13 cellular contexts compared by ENCODE assay signal in genomic region chr20:64133951-64134407, GRCh38. TPM values are rescaled to one million over a fixed set of nuclear protein-coding genes. Genes with fewer than 3 reads are reported as not detected.
DNase-seq lines count a peak whose midpoint lies in the region; ATAC-seq and TF ChIP-seq lines count a peak whose summit lies in the region.
"Had no signal": no experiment of that assay in that cellular context is flagged by ENCODE, and none has a peak within 500 bp of the region (broad histone marks: within the 10 kb centered on the region; RNA-seq: fewer than 3 reads in every experiment).

No MANE protein-coding gene starts in this region.

- H3K27me3 ChIP-seq in AG04450 (ENCODE audit: control insufficient read depth, insufficient read depth, low read length) (peaks cover 8% of the 10 kb centered on the region), left lung (peaks cover 0 to 29% of the 10 kb centered on the region in 2 donors)

- no peaks in the 10 kb centered on the region for H3K27me3 Mint-ChIP-seq in WTC11 (ENCODE audit: low read depth)
- peaks cover 9% of the 10 kb centered on the region for H3K27me3 Mint-ChIP-seq in activated CD4-positive, alpha-beta T cell treated with anti-CD3 and anti-CD28 coated beads, Interleukin-2, amount 10 ng/mL, durations not matched to agents 7 days and 5 days
- H3K27me3 Mint-ChIP-seq in MCF 10A (ENCODE audit: insufficient read depth, unreplicated experiment): peaks cover 37% of the 10 kb centered on the region

- ATAC-seq in WTC11 (peak; percentile 79), left lung (no peak)

- H3K36me3 ChIP-seq in left lung: no peaks in the 10 kb centered on the region

- POLR2A ChIA-PET in AG04450 (lab: Yijun Ruan, JAX): no interaction called here
- POLR2A ChIA-PET in WTC11 (lab: Charles Lee): no interaction called here
- POLR2A ChIA-PET in activated CD4-positive, alpha-beta T cell treated with anti-CD3 and anti-CD28 coated beads, Interleukin-2, amount 10 ng/mL, durations not matched to agents 7 days and 5 days (lab: Charles Lee): no interaction called here
- POLR2A ChIA-PET in MCF 10A (lab: Yijun Ruan, JAX): no interaction called here

- H3K4me1 Mint-ChIP-seq in WTC11: peaks cover 2% of the 10 kb centered on the region; the same call in 1 of the 2 replicates
- H3K4me1 Mint-ChIP-seq in activated CD4-positive, alpha-beta T cell treated with anti-CD3 and anti-CD28 coated beads, Interleukin-2, amount 10 ng/mL, durations not matched to agents 7 days and 5 days: no peaks in the 10 kb centered on the region
- H3K4me1 Mint-ChIP-seq in MCF 10A (ENCODE audit: insufficient read depth, unreplicated experiment): no peaks in the 10 kb centered on the region
- H3K4me1 Mint-ChIP-seq: IgD-negative memory B cell had no signal

- H3K27ac ChIP-seq in AG04450 (ENCODE audit: low read depth, low read length) (no peak overlapping the region), left lung (no peak overlapping the region)

- intact Hi-C loops in left lung (cut with DNase I) (no loop called here), MCF 10A (cut with micrococcal nuclease) (no loop called here)

- H3K27ac Mint-ChIP-seq in WTC11 (no peak overlapping the region), MCF 10A (ENCODE audit: low read depth, unreplicated experiment) (no peak overlapping the region)
- no peak overlapping the region for H3K27ac Mint-ChIP-seq in activated CD4-positive, alpha-beta T cell treated with anti-CD3 and anti-CD28 coated beads, Interleukin-2, amount 10 ng/mL, durations not matched to agents 7 days and 5 days
- H3K27ac Mint-ChIP-seq: activated naive CD4-positive, alpha-beta T cell treated with anti-CD3 and anti-CD28 coated beads for 36 hours; dendritic cell treated with granulocyte-macrophage colony-stimulating factor and Interleukin-4, amounts not matched to agents 40 ng/mL and 50 ng/mL, for 4 days; IgD-negative memory B cell had no signal

- no TSS peak for BruUV-seq in MCF 10A (replicated peaks; lab: Mats Ljungman, UMichigan)

- no peak overlapping the region for H3K4me3 ChIP-seq in AG04450 (ENCODE audit: low read depth, low read length)
- no peak overlapping the region for H3K4me3 ChIP-seq in left lung

- no peaks in the 10 kb centered on the region for H3K4me1 ChIP-seq in left lung

- H3K9me3 Mint-ChIP-seq in WTC11: peaks cover 4% of the 10 kb centered on the region; the same call in 1 of the 2 replicates
- H3K9me3 Mint-ChIP-seq in activated CD4-positive, alpha-beta T cell treated with anti-CD3 and anti-CD28 coated beads, Interleukin-2, amount 10 ng/mL, durations not matched to agents 7 days and 5 days: no peaks in the 10 kb centered on the region
- H3K9me3 Mint-ChIP-seq in MCF 10A (ENCODE audit: unreplicated experiment): no peaks in the 10 kb centered on the region
- H3K9me3 Mint-ChIP-seq: activated naive CD4-positive, alpha-beta T cell treated with anti-CD3 and anti-CD28 coated beads for 36 hours; dendritic cell treated with granulocyte-macrophage colony-stimulating factor and Interleukin-4, amounts not matched to agents 40 ng/mL and 50 ng/mL, for 4 days; IgD-negative memory B cell had no signal

- CTCF ChIA-PET in AG04450 (lab: Charles Lee): no interaction called here
- CTCF ChIA-PET in WTC11 (lab: Charles Lee): interaction anchor here (0.6 kb wide), 1 partner anchor 50 kb away, joined by 3 read pairs; no protein-coding TSS in a partner anchor
- CTCF ChIA-PET in activated CD4-positive, alpha-beta T cell treated with anti-CD3 and anti-CD28 coated beads, Interleukin-2, amount 10 ng/mL, durations not matched to agents 7 days and 5 days (lab: Charles Lee): interaction anchor here (1.0 kb wide), 1 partner anchor 14 kb away, joined by 3 read pairs; no protein-coding TSS in a partner anchor
- CTCF ChIA-PET in MCF 10A (lab: Yijun Ruan, JAX): interaction anchor here (0.7 kb wide), 1 partner anchor 28 kb away, joined by 3 read pairs; no protein-coding TSS in a partner anchor

- TF ChIP-seq CTCF in AG04450 (IDR thresholded peaks at IDR 0.05; ENCODE audit: low read depth, low read length): peak; percentile 32; the same call in 1 of the 2 replicates
- TF ChIP-seq CTCF in WTC11 (IDR thresholded peaks at IDR 0.05): peak; percentile 25; the same call in 1 of the 2 replicates
- no peak for TF ChIP-seq CTCF in left lung (IDR thresholded peaks at IDR 0.05)
- no peak for TF ChIP-seq CTCF in MCF 10A (IDR thresholded peaks at IDR 0.05; ENCODE audit: unreplicated experiment)

- H3K9me3 ChIP-seq in AG04450 (ENCODE audit: control insufficient read depth, insufficient read depth, low read length): no peaks in the 10 kb centered on the region
- H3K9me3 ChIP-seq in left lung: no peaks in the 10 kb centered on the region

- DNase-seq in AG04450 (ENCODE audit: low read depth, low spot score) (no peak), ELR (ENCODE audit: low read depth) (peak; percentile 25), WTC11 (ENCODE audit: low spot score) (peak; percentile 52), left lung (peak; percentile 8 to 29), epidermal melanocyte (ENCODE audit: insufficient read length, low spot score) (no peak), MCF 10A (ENCODE audit: unreplicated experiment) (no peak), T-helper 9 cell (no peak)
- DNase-seq in activated CD4-positive, alpha-beta T cell treated with anti-CD3 and anti-CD28 coated beads, Interleukin-2, amount 10 ng/mL, durations not matched to agents 7 days and 5 days: no peak
- DNase-seq: activated naive CD4-positive, alpha-beta T cell treated with anti-CD3 and anti-CD28 coated beads for 36 hours; NCI-H2227 treated with DMSO at 0.1 percent for 48 hours; SHP77 treated with DMSO at 0.1 percent for 48 hours had no signal

- H3K4me3 Mint-ChIP-seq in WTC11: no peak overlapping the region
- H3K4me3 Mint-ChIP-seq in activated CD4-positive, alpha-beta T cell treated with anti-CD3 and anti-CD28 coated beads, Interleukin-2, amount 10 ng/mL, durations not matched to agents 7 days and 5 days: no peak overlapping the region
- no peak overlapping the region for H3K4me3 Mint-ChIP-seq in MCF 10A (ENCODE audit: unreplicated experiment)
- H3K4me3 Mint-ChIP-seq: activated naive CD4-positive, alpha-beta T cell treated with anti-CD3 and anti-CD28 coated beads for 36 hours; dendritic cell treated with granulocyte-macrophage colony-stimulating factor and Interleukin-4, amounts not matched to agents 40 ng/mL and 50 ng/mL, for 4 days; IgD-negative memory B cell had no signal

- H3K36me3 Mint-ChIP-seq in WTC11 (no peaks in the 10 kb centered on the region), MCF 10A (ENCODE audit: insufficient read depth, unreplicated experiment) (no peaks in the 10 kb centered on the region)
- H3K36me3 Mint-ChIP-seq in activated CD4-positive, alpha-beta T cell treated with anti-CD3 and anti-CD28 coated beads, Interleukin-2, amount 10 ng/mL, durations not matched to agents 7 days and 5 days (ENCODE audit: low read depth): no peaks in the 10 kb centered on the region
- H3K36me3 Mint-ChIP-seq: IgD-negative memory B cell had no signal

TF ChIP-seq in WTC11, 78 proteins besides CTCF, POLR2A, EP300 and RAD21 (continues in another document):
- TF ChIP-seq ZNF671 (CRISPR knock-in tag; IDR thresholded peaks at IDR 0.05): no peak
- TF ChIP-seq ZNF416 (CRISPR knock-in tag; IDR thresholded peaks at IDR 0.05): no peak
- no peak for TF ChIP-seq CREB1 (CRISPR knock-in tag; IDR thresholded peaks at IDR 0.05)
- TF ChIP-seq NR3C1 (CRISPR knock-in tag; conservative IDR thresholded peaks at IDR 0.05; ENCODE audit: low read depth): no peak
- TF ChIP-seq JUN (CRISPR knock-in tag; IDR thresholded peaks at IDR 0.05): no peak
- no peak for TF ChIP-seq KAT7 (CRISPR knock-in tag; IDR thresholded peaks at IDR 0.05; ENCODE audit: borderline replicate concordance)
- no peak for TF ChIP-seq FOXJ3 (CRISPR knock-in tag; IDR thresholded peaks at IDR 0.05; ENCODE audit: borderline replicate concordance)
- TF ChIP-seq ZNF263 (CRISPR knock-in tag; IDR thresholded peaks at IDR 0.05; ENCODE audit: low read depth): no peak
- TF ChIP-seq CDX4 (CRISPR knock-in tag; IDR thresholded peaks at IDR 0.05; ENCODE audit: borderline replicate concordance): no peak

RNA-seq across cellular contexts. Expression of gene NPBWR2, which starts 26.6 kb away (rescaled TPM):
- not detected in 2 replicates for polyA plus RNA-seq in AG04450 (2011; rRNA removed)
- polyA minus RNA-seq in AG04450 (2011; rRNA and poly(A)+ RNA removed): not detected in 2 replicates
- total RNA-seq in WTC11 (2021): not detected in 3 replicates
- total RNA-seq in left lung: not detected
- total RNA-seq in activated CD4-positive, alpha-beta T cell treated with anti-CD3 and anti-CD28 coated beads, Interleukin-2, amount 10 ng/mL, durations not matched to agents 7 days and 5 days: not detected
- total RNA-seq in MCF 10A (2022): not detected in 2 replicates
- total RNA-seq: activated naive CD4-positive, alpha-beta T cell treated with anti-CD3 and anti-CD28 coated beads for 36 hours had no signal
- polyA plus RNA-seq: IgD-negative memory B cell had no signal

RNA-seq across cellular contexts. Expression of gene MYT1, which starts 30.3 kb away (rescaled TPM):
- not detected in 2 replicates for polyA plus RNA-seq in AG04450 (2011; rRNA removed)
- not detected in 2 replicates for polyA minus RNA-seq in AG04450 (2011; rRNA and poly(A)+ RNA removed)
- total RNA-seq in WTC11 (2021) (1.9 to 4.3 TPM (median 2.0 TPM) in 3 replicates), left lung (not detected), MCF 10A (2022) (not detected in 2 replicates)
- total RNA-seq in activated CD4-positive, alpha-beta T cell treated with anti-CD3 and anti-CD28 coated beads, Interleukin-2, amount 10 ng/mL, durations not matched to agents 7 days and 5 days: not detected
- polyA plus RNA-seq: IgD-negative memory B cell had no signal

RNA-seq across cellular contexts. Expression of gene LKAAEAR1, which starts 49.8 kb away (rescaled TPM):
- not detected in 2 replicates for polyA plus RNA-seq in AG04450 (2011; rRNA removed)
- polyA minus RNA-seq in AG04450 (2011; rRNA and poly(A)+ RNA removed): not detected in 2 replicates
- 0.53 to 1.7 TPM (median 0.73 TPM) in 3 replicates for total RNA-seq in WTC11 (2021)
- total RNA-seq in left lung: under 1 TPM in 1 of 2 donors, not detected in 1; 0.45 TPM
- under 1 TPM; 0.44 to 0.89 TPM for total RNA-seq in activated CD4-positive, alpha-beta T cell treated with anti-CD3 and anti-CD28 coated beads, Interleukin-2, amount 10 ng/mL, durations not matched to agents 7 days and 5 days
- total RNA-seq in MCF 10A (2022): not detected in 2 replicates

RNA-seq across cellular contexts. Expression of gene OPRL1, which starts 54.1 kb away (rescaled TPM):
- 0.86 and 1.1 TPM in 2 replicates for polyA plus RNA-seq in AG04450 (2011; rRNA removed)
- 1.2 and 1.7 TPM in 2 replicates for polyA minus RNA-seq in AG04450 (2011; rRNA and poly(A)+ RNA removed)
- total RNA-seq in WTC11 (2021) (1.7 to 2.2 TPM (median 2.0 TPM) in 3 replicates), left lung (1 to 10 TPM; 1.8 to 2.0 TPM), MCF 10A (2022) (0.12 and 0.15 TPM in 2 replicates)
- 1 to 10 TPM; 1.6 TPM for total RNA-seq in activated CD4-positive, alpha-beta T cell treated with anti-CD3 and anti-CD28 coated beads, Interleukin-2, amount 10 ng/mL, durations not matched to agents 7 days and 5 days

RNA-seq across cellular contexts. Expression of gene RGS19, which starts 54.7 kb away (rescaled TPM):
- polyA plus RNA-seq in AG04450 (2011; rRNA removed): 7.5 and 9.3 TPM in 2 replicates
- polyA minus RNA-seq in AG04450 (2011; rRNA and poly(A)+ RNA removed): 5.5 and 8.3 TPM in 2 replicates
- total RNA-seq in WTC11 (2021) (13.8 to 15.9 TPM (median 15.1 TPM) in 3 replicates), left lung (10 to 100 TPM; 23.4 to 63.9 TPM), MCF 10A (2022) (8.2 and 8.8 TPM in 2 replicates)
- 100 to 1,000 TPM; 105 to 107 TPM for total RNA-seq in activated CD4-positive, alpha-beta T cell treated with anti-CD3 and anti-CD28 coated beads, Interleukin-2, amount 10 ng/mL, durations not matched to agents 7 days and 5 days

Comparison
In these comparisons a context has a peak if more than half of its experiments do, and no peak if none do; other contexts are left out.
1. DNase-seq: peak in ELR (single experiment), WTC11 (single experiment) and left lung (2 of 2); none in AG04450 (single experiment), epidermal melanocyte (single experiment), activated CD4-positive, alpha-beta T cell treated with anti-CD3 and anti-CD28 coated beads, Interleukin-2, amount 10 ng/mL, durations not matched to agents 7 days and 5 days (single experiment), MCF 10A (single experiment) and T-helper 9 cell (single experiment).
2. CTCF ChIP-seq: peak in AG04450 (single experiment) and WTC11 (single experiment); none in left lung (0 of 2) and MCF 10A (single experiment).